Comparison of ENCODE assay signal across 8 cellular contexts in the genomic region with DNA sequence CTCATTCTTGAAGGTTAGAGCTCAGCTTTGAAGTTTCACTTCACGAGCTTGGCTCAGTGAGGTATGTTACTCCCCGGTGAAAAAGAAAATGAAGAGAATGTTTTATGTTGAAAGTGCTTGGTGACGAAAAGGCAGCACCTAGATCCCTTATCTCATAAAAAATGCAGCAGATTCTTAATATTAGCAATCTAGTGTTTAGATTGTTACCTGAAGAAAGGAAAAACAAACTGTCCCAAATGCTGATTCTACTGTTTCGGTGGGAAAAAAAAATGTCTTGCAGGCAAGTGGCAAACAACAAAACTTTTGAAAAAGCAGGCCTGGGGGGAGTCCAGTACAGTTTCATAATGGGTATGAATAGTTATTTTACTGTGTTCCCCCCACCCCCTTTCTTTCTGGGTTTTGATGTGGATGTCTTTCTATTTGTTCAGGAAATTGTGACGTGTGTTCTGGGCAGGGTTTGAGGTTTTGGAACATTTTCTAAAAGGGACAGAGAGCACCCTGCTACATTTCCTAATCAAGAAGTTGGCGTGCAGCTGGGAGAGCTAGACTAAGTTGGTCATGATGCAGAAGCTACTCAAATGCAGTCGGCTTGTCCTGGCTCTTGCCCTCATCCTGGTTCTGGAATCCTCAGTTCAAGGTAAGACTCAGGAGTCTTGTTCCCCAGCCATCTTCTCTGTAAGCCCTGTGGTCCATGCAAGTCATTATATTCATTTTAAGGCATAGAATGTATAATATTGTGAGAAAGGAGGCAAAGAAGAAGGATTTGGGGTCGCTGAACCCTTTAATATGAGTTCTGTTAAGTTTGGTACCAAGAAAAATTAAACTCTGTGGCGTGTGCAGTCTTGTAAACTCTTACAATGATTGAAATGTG. TPM values are rescaled to one million over a fixed set of nuclear protein-coding genes. Genes with fewer than 3 reads are reported as not detected.
DNase-seq lines count a peak whose midpoint lies in the region; ATAC-seq, FAIRE-seq and TF ChIP-seq lines count a peak whose summit lies in the region.

TSS of gene SRGN (plus strand) at position 504 of the 871 bp plus-strand sequence. CDS start at position 559, 55 bp downstream.

- peaks cover 59% of the 10 kb centered on the region for H3K4me1 Mint-ChIP-seq in activated naive CD4-positive, alpha-beta T cell treated with anti-CD3 and anti-CD28 coated beads for 36 hours (ENCODE audit: low read depth)

- peak within 1 kb of the TSS; percentile 89 for H3K4me3 Mint-ChIP-seq in activated naive CD4-positive, alpha-beta T cell treated with anti-CD3 and anti-CD28 coated beads for 36 hours

- no peaks in the 10 kb centered on the region for H3K36me3 ChIP-seq in small intestine (ENCODE audit: control insufficient read depth in 2 of 2, insufficient read depth in 2 of 2, low read length in 2 of 2)

- intact Hi-C loops in activated naive CD4-positive, alpha-beta T cell treated with anti-CD3 and anti-CD28 coated beads for 36 hours (cut with micrococcal nuclease) = loop anchor here (1.0 to 2.0 kb wide), 8 partner anchors 22 to 1491 kb away; partner anchors contain the start of genes HNRNPH3 and PBLD
- intact Hi-C loops in Right ventricle myocardium inferior (cut with DNase I) (no loop called here), posterior cingulate gyrus (cut with DNase I) (no loop called here)

- 43 to 59% (median 49%) methylated on average over 9 of the region's 9 CpGs for WGBS in small intestine, 3 donors

- ATAC-seq in HG02870 (IDR thresholded peaks at IDR 0.05; ENCODE audit: unreplicated experiment) (peak; percentile 56), Right ventricle myocardium inferior (peak; percentile 88)

- no peaks in the 10 kb centered on the region for H3K9me3 Mint-ChIP-seq in activated naive CD4-positive, alpha-beta T cell treated with anti-CD3 and anti-CD28 coated beads for 36 hours

- H3K27ac Mint-ChIP-seq in activated naive CD4-positive, alpha-beta T cell treated with anti-CD3 and anti-CD28 coated beads for 36 hours = peak within 1 kb of the TSS; percentile 99

- FAIRE-seq in GM12891 (lab: Jason Lieb, UNC) (peak; percentile 91), small intestine (lab: Jason Lieb, UNC) (no peak)

- H3K4me1 ChIP-seq in small intestine (ENCODE audit: control insufficient read depth in 2 of 2, insufficient read depth in 1 of 2, low read depth in 1 of 2, low read length in 1 of 2) = no peaks in the 10 kb centered on the region

- CTCF ChIA-PET in activated naive CD4-positive, alpha-beta T cell treated with anti-CD3 and anti-CD28 coated beads for 36 hours (lab: Charles Lee) = interaction anchor here (0.6 to 1.9 kb wide), 7 partner anchors 22 to 152 kb away, joined by 3 to 13 read pairs (median 5); no protein-coding TSS in a partner anchor

- H3K9me3 ChIP-seq in small intestine (ENCODE audit: control insufficient read depth, low read depth) = no peaks in the 10 kb centered on the region

- H3K27ac ChIP-seq in small intestine (ENCODE audit: low read depth in 1 of 2, low read length in 1 of 2) = peak within 1 kb of the TSS; percentile 50 to 98

- TF ChIP-seq POLR2A in GM12891 (IDR thresholded peaks at IDR 0.05; ENCODE audit: low read depth, low read length) = peak; percentile 99

- DNase-seq in GM12891 (ENCODE audit: insufficient read length, low spot score) (no peak), RPMI8226 (peak; percentile 85), Right ventricle myocardium inferior (ENCODE audit: missing footprints) (peak; percentile 70), small intestine (peak; percentile 76), posterior cingulate gyrus (no peak), NCI-H1105 treated with DMSO at 0.1 percent for 48 hours (lab: John Stamatoyannopoulos, UW) (no peak)
- DNase-seq in activated naive CD4-positive, alpha-beta T cell treated with anti-CD3 and anti-CD28 coated beads for 36 hours = peak; percentile 91

- H3K27me3 ChIP-seq in small intestine (ENCODE audit: control insufficient read depth in 2 of 2, insufficient read depth in 2 of 2, low read length in 2 of 2) = no peaks in the 10 kb centered on the region

- no peaks in the 10 kb centered on the region for H3K27me3 Mint-ChIP-seq in activated naive CD4-positive, alpha-beta T cell treated with anti-CD3 and anti-CD28 coated beads for 36 hours (ENCODE audit: low read depth)

- H3K4me3 ChIP-seq in small intestine (ENCODE audit: low read depth in 1 of 2, low read length in 2 of 2) = peak within 1 kb of the TSS; percentile 19 to 44

- H3K36me3 Mint-ChIP-seq in activated naive CD4-positive, alpha-beta T cell treated with anti-CD3 and anti-CD28 coated beads for 36 hours (ENCODE audit: low read depth) = peaks cover 30% of the 10 kb centered on the region

TF ChIP-seq in GM12891, 5 proteins besides CTCF, POLR2A, EP300 and RAD21:
- TF ChIP-seq POU2F2 (IDR thresholded peaks at IDR 0.05; ENCODE audit: low read depth, low read length) = peak; percentile 85
- TF ChIP-seq TAF1 (IDR thresholded peaks at IDR 0.05; ENCODE audit: low read depth, low read length) = peak; percentile 97
- TF ChIP-seq POLR2AphosphoS5 (IDR thresholded peaks at IDR 0.05; ENCODE audit: low read depth, low read length) = peak; percentile 99
- no peak for TF ChIP-seq SPI1 (IDR thresholded peaks at IDR 0.05; ENCODE audit: low read depth, low read length)

RNA-seq across cellular contexts. Expression of gene SRGN, which starts in this region (rescaled TPM):
- 1,164 TPM for polyA plus RNA-seq in GM12891 (2012; ENCODE audit: low read depth, missing spikeins)
- total RNA-seq in activated naive CD4-positive, alpha-beta T cell treated with anti-CD3 and anti-CD28 coated beads for 36 hours = 100 to 1,000 TPM; 197 to 198 TPM
- 50.2 TPM for total RNA-seq in Right ventricle myocardium inferior
- polyA plus RNA-seq in small intestine = 100 to 1,000 TPM in 1 of 3 donors, 10 to 100 TPM in 1, 1 to 10 TPM in 1; 8.1 to 155 (median 25.4) TPM

Comparison
In these comparisons a context has a peak if more than half of its experiments do, and no peak if none do; other contexts are left out.
1. DNase-seq: peak in RPMI8226 (single experiment), activated naive CD4-positive, alpha-beta T cell treated with anti-CD3 and anti-CD28 coated beads for 36 hours (single experiment), Right ventricle myocardium inferior (single experiment) and small intestine (single experiment); none in GM12891 (single experiment), posterior cingulate gyrus (0 of 10) and NCI-H1105 treated with DMSO at 0.1 percent for 48 hours (single experiment).